ENCODE assay signal across 1 cellular context in genomic region chr5:180860887-180861822, GRCh38.
A peak's percentile ranks its signal among the peaks of the same experiment; 100 is the strongest.
TF ChIP-seq lines count a peak whose summit lies in the region.

TSS of gene ZFP62 (minus strand) at chr5:180861276. CDS start at chr5:180861219, 57 bp downstream.

TF ChIP-seq in WTC11, 78 proteins besides CTCF, POLR2A, EP300 and RAD21 (continued from another document):
- no peak for TF ChIP-seq AR (CRISPR knock-in tag; IDR thresholded peaks at IDR 0.05)
- TF ChIP-seq ELF4 (CRISPR knock-in tag; IDR thresholded peaks at IDR 0.05; ENCODE audit: low read depth), result no peak
- peak; percentile 93 for TF ChIP-seq ZNF281 (CRISPR knock-in tag; IDR thresholded peaks at IDR 0.05)
- TF ChIP-seq E2F4 (CRISPR knock-in tag; IDR thresholded peaks at IDR 0.05; ENCODE audit: borderline replicate concordance, low read depth), result peak; percentile 61; the same call in 1 of the 2 replicates
- no peak for TF ChIP-seq ATF1 (CRISPR knock-in tag; IDR thresholded peaks at IDR 0.05)
- peak; percentile 18; the same call in 1 of the 2 replicates for TF ChIP-seq HMGXB4 (CRISPR knock-in tag; IDR thresholded peaks at IDR 0.05)
- peak; percentile 47 for TF ChIP-seq SP1 (CRISPR knock-in tag; conservative IDR thresholded peaks at IDR 0.05)
- peak; percentile 32 for TF ChIP-seq GABPB1 (CRISPR knock-in tag; IDR thresholded peaks at IDR 0.05)
- TF ChIP-seq GTF2I (CRISPR knock-in tag; conservative IDR thresholded peaks at IDR 0.05), result no peak
- TF ChIP-seq FOXK1 (CRISPR knock-in tag; IDR thresholded peaks at IDR 0.05), result peak; percentile 58
- TF ChIP-seq CREB1 (CRISPR knock-in tag; IDR thresholded peaks at IDR 0.05), result peak; percentile 79
- TF ChIP-seq ATF3 (CRISPR knock-in tag; conservative IDR thresholded peaks at IDR 0.05), result no peak
- TF ChIP-seq ETV6 (CRISPR knock-in tag; IDR thresholded peaks at IDR 0.05), result peak; percentile 99
- TF ChIP-seq NFE2L1 (CRISPR knock-in tag; IDR thresholded peaks at IDR 0.05), result peak; percentile 51; the same call in 1 of the 2 replicates
- TF ChIP-seq ZNF423 (CRISPR knock-in tag; IDR thresholded peaks at IDR 0.05), result peak; percentile 3; the same call in 1 of the 2 replicates
- TF ChIP-seq ZNF512 (CRISPR knock-in tag; IDR thresholded peaks at IDR 0.05; ENCODE audit: borderline replicate concordance), result no peak
- TF ChIP-seq E2F1 (CRISPR knock-in tag; IDR thresholded peaks at IDR 0.05), result 0 out of 2 replicates have a peak, but pooled peaks have one; percentile 10
- TF ChIP-seq FOXJ3 (CRISPR knock-in tag; IDR thresholded peaks at IDR 0.05; ENCODE audit: borderline replicate concordance), result no peak
- TF ChIP-seq USF2 (CRISPR knock-in tag; IDR thresholded peaks at IDR 0.05), result peak; percentile 93
- peak; percentile 58; the same call in 1 of the 2 replicates for TF ChIP-seq SMAD4 (CRISPR knock-in tag; IDR thresholded peaks at IDR 0.05)
- peak; percentile 93 for TF ChIP-seq USF1 (CRISPR knock-in tag; IDR thresholded peaks at IDR 0.05)
- 0 out of 2 replicates have a peak, but pooled peaks have one; percentile 39 for TF ChIP-seq ZNF219 (CRISPR knock-in tag; IDR thresholded peaks at IDR 0.05; ENCODE audit: borderline replicate concordance)
- peak; percentile 74; the same call in 1 of the 2 replicates for TF ChIP-seq FOXP1 (CRISPR knock-in tag; IDR thresholded peaks at IDR 0.05; ENCODE audit: borderline replicate concordance)
- peak; percentile 65; the same call in 1 of the 2 replicates for TF ChIP-seq ZNF232 (CRISPR knock-in tag; IDR thresholded peaks at IDR 0.05)
- TF ChIP-seq IRF1 (CRISPR knock-in tag; IDR thresholded peaks at IDR 0.05), result 0 out of 2 replicates have a peak, but pooled peaks have one; percentile 47
- TF ChIP-seq NR3C1 (CRISPR knock-in tag; conservative IDR thresholded peaks at IDR 0.05; ENCODE audit: low read depth), result no peak
- TF ChIP-seq SMAD3 (CRISPR knock-in tag; IDR thresholded peaks at IDR 0.05; ENCODE audit: borderline replicate concordance), result 0 out of 2 replicates have a peak, but pooled peaks have one; percentile 20
- TF ChIP-seq RELA (CRISPR knock-in tag; IDR thresholded peaks at IDR 0.05; ENCODE audit: borderline replicate concordance), result 0 out of 2 replicates have a peak, but pooled peaks have one; percentile 34
- peak; percentile 86; the same call in 1 of the 2 replicates for TF ChIP-seq ESRRA (CRISPR knock-in tag; IDR thresholded peaks at IDR 0.05; ENCODE audit: borderline replicate concordance)
- peak; percentile 53 for TF ChIP-seq FOXP4 (CRISPR knock-in tag; IDR thresholded peaks at IDR 0.05)
- no peak for TF ChIP-seq MLX (CRISPR knock-in tag; IDR thresholded peaks at IDR 0.05)
- TF ChIP-seq MAX (CRISPR knock-in tag; IDR thresholded peaks at IDR 0.05), result peak; percentile 83
- no peak for TF ChIP-seq ZNF396 (CRISPR knock-in tag; IDR thresholded peaks at IDR 0.05; ENCODE audit: borderline replicate concordance)
- TF ChIP-seq CDX4 (CRISPR knock-in tag; IDR thresholded peaks at IDR 0.05; ENCODE audit: borderline replicate concordance), result no peak
- peak; percentile 73; the same call in 1 of the 2 replicates for TF ChIP-seq CREM (CRISPR knock-in tag; IDR thresholded peaks at IDR 0.05)
- TF ChIP-seq HMGA2 (CRISPR knock-in tag; IDR thresholded peaks at IDR 0.05), result no peak
TF ChIP-seq in WTC11: peak in this region for 29.
